In genomic region chr19:8468761-8469458, GRCh38 we compare ENCODE assay signal across 19 cellular contexts. TPM values are rescaled to one million over a fixed set of nuclear protein-coding genes. Genes with fewer than 3 reads are reported as not detected.
A peak's percentile ranks its signal among the peaks of the same experiment; 100 is the strongest.
DNase-seq lines count a peak whose midpoint lies in the region; ATAC-seq lines count a peak whose summit lies in the region.
"Had no signal": no experiment of that assay in that cellular context is flagged by ENCODE, and none has a peak within 500 bp of the region (broad histone marks: within the 10 kb centered on the region; RNA-seq: fewer than 3 reads in every experiment).

No MANE protein-coding gene starts in this region.

- H3K27me3 Mint-ChIP-seq in activated T-cell treated with anti-CD3 and anti-CD28 coated beads, Interleukin-2, amount 50 U/mL, for 24 hours, result no peaks in the 10 kb centered on the region
- H3K27me3 Mint-ChIP-seq in IgD-negative memory B cell, result no peaks in the 10 kb centered on the region
- H3K27me3 Mint-ChIP-seq: dendritic cell treated with granulocyte-macrophage colony-stimulating factor and Interleukin-4, amounts not matched to agents 40 ng/mL and 50 ng/mL, for 4 days had no signal

- ATAC-seq in GM18867 (IDR thresholded peaks at IDR 0.05; ENCODE audit: unreplicated experiment), result no peak
- ATAC-seq: gastrocnemius medialis had no signal

- no peak for DNase-seq in activated T-cell treated with anti-CD3 and anti-CD28 coated beads, Interleukin-2, amount 50 U/mL, for 24 hours
- no peak for DNase-seq in activated T-cell treated with anti-CD3 and anti-CD28 coated beads, Interleukin-2, amount 50 U/mL, for 1 hour
- peak; percentile 19 for DNase-seq in non-pigmented ciliary epithelial cell (ENCODE audit: low read depth)
- DNase-seq in DMS79 treated with DMSO at 0.1 percent for 48 hours (lab: John Stamatoyannopoulos, UW), result no peak
- no peak for DNase-seq in T1000 (lab: John Stamatoyannopoulos, UW)
- DNase-seq: activated CD4-positive, alpha-beta T cell treated with anti-CD3 and anti-CD28 coated beads for 48 hours; activated gamma-delta T cell; DMS53; gastrocnemius medialis; mesendoderm; NCI-H1048; NCI-H226; stimulated activated CD4-positive, alpha-beta T cell treated with anti-CD3 and anti-CD28 coated beads, Interleukin-12 subunit alpha, Interleukin-12 subunit beta, amount 100 ng/mL, for 4 hours; SW 1271 had no signal

- H3K27ac ChIP-seq in cingulate gyrus (ENCODE audit: low read depth, low read length), result peak overlapping the region; percentile 15
- H3K27ac ChIP-seq: gastrocnemius medialis, parathyroid adenoma had no signal

- no peak overlapping the region for H3K4me3 Mint-ChIP-seq in activated T-cell treated with anti-CD3 and anti-CD28 coated beads, Interleukin-2, amount 50 U/mL, for 24 hours
- no peak overlapping the region for H3K4me3 Mint-ChIP-seq in IgD-negative memory B cell
- H3K4me3 Mint-ChIP-seq: dendritic cell treated with granulocyte-macrophage colony-stimulating factor and Interleukin-4, amounts not matched to agents 40 ng/mL and 50 ng/mL, for 4 days had no signal

- H3K9me3 Mint-ChIP-seq in activated T-cell treated with anti-CD3 and anti-CD28 coated beads, Interleukin-2, amount 50 U/mL, for 24 hours, result no peaks in the 10 kb centered on the region
- H3K9me3 Mint-ChIP-seq in IgD-negative memory B cell, result no peaks in the 10 kb centered on the region
- H3K9me3 Mint-ChIP-seq: dendritic cell treated with granulocyte-macrophage colony-stimulating factor and Interleukin-4, amounts not matched to agents 40 ng/mL and 50 ng/mL, for 4 days had no signal

- H3K4me1 Mint-ChIP-seq in activated T-cell treated with anti-CD3 and anti-CD28 coated beads, Interleukin-2, amount 50 U/mL, for 24 hours (ENCODE audit: low read depth), result peaks cover 27% of the 10 kb centered on the region
- H3K4me1 Mint-ChIP-seq in IgD-negative memory B cell, result peaks cover 7 to 21% (median 18%) of the 10 kb centered on the region in 3 donors

- peaks cover 100% of the 10 kb centered on the region for H3K36me3 Mint-ChIP-seq in activated T-cell treated with anti-CD3 and anti-CD28 coated beads, Interleukin-2, amount 50 U/mL, for 24 hours (ENCODE audit: low read depth)
- H3K36me3 Mint-ChIP-seq in IgD-negative memory B cell, result peaks cover 6% of the 10 kb centered on the region

- H3K27ac Mint-ChIP-seq in activated T-cell treated with anti-CD3 and anti-CD28 coated beads, Interleukin-2, amount 50 U/mL, for 24 hours, result peak overlapping the region; percentile 68
- peak overlapping the region in 2 of 3 donors; percentile 8 to 91 for H3K27ac Mint-ChIP-seq in IgD-negative memory B cell
- H3K27ac Mint-ChIP-seq: dendritic cell treated with granulocyte-macrophage colony-stimulating factor and Interleukin-4, amounts not matched to agents 40 ng/mL and 50 ng/mL, for 4 days had no signal

RNA-seq across cellular contexts. Expression of gene HNRNPM, which starts 24.1 kb away (rescaled TPM):
- polyA plus RNA-seq in IgD-negative memory B cell, result 210 TPM

RNA-seq across cellular contexts. Expression of gene PRAM1, which starts 33.5 kb away (rescaled TPM):
- not detected for polyA plus RNA-seq in IgD-negative memory B cell

RNA-seq across cellular contexts. Expression of gene ZNF414, which starts 45.1 kb away (rescaled TPM):
- 22.2 TPM for polyA plus RNA-seq in IgD-negative memory B cell

RNA-seq across cellular contexts. Expression of gene MARCHF2, which starts 55.8 kb away (rescaled TPM):
- 35.9 TPM for polyA plus RNA-seq in IgD-negative memory B cell
